Comparison of ENCODE assay signal across 1 cellular context in the genomic region with DNA sequence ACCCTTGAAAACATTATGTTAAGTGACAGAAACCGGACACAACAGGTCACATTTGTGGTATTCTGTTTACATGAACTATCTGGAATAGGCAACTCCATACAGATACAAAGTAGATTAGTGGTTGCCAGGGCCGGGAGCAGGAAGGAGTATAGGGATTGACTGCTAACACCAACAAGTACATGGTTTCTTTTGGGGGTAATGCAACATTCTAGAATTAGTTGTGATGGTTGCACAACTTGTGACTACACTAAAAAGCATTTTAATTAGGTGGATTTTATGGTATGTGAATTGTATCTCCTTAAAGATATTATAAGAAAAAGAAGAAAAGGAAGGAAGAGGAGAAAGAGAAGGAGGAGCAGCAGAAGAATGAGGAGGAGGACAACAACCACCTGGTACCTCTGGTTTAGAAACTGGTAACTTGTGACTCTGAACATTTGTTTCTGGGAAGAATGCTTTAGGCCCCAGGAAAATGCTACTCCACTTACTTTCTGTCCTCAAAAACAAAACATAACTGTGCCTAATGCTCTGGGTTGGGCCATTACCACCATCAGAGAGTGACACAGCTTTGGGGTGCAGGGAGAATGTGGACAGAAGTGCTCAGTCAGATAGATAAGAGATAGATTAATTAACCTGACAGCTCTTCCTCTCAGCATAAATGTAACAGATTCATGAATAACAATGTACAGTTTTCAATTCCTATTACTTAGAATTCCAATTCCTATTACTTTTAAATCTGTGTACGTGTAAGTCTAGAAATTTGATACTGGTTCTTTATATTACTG.
TF ChIP-seq lines count a peak whose summit lies in the region.

No MANE protein-coding gene starts in this region.

TF ChIP-seq in K562, 482 proteins besides CTCF, POLR2A, EP300 and RAD21 (continued from another document and continues in another):
- TF ChIP-seq FOXJ2 (tag; IDR thresholded peaks at IDR 0.05) = no peak
- no peak for TF ChIP-seq ETV6 (IDR thresholded peaks at IDR 0.05; ENCODE audit: borderline replicate concordance in 1 of 2, low read depth in 2 of 2, low read length in 1 of 2)
- no peak for TF ChIP-seq ETV6 (CRISPR knock-in tag; IDR thresholded peaks at IDR 0.05; ENCODE audit: borderline replicate concordance)
- no peak for TF ChIP-seq POLR3A (IDR thresholded peaks at IDR 0.05; ENCODE audit: borderline replicate concordance, extremely low read depth, insufficient read depth, insufficient read length)
- no peak for TF ChIP-seq SRF (CRISPR knock-in tag; IDR thresholded peaks at IDR 0.05)
- no peak for TF ChIP-seq MIER1 (IDR thresholded peaks at IDR 0.05; ENCODE audit: low read depth)
- TF ChIP-seq ZNF561 (CRISPR knock-in tag; conservative IDR thresholded peaks at IDR 0.05) = no peak
- TF ChIP-seq, protein P1, sequence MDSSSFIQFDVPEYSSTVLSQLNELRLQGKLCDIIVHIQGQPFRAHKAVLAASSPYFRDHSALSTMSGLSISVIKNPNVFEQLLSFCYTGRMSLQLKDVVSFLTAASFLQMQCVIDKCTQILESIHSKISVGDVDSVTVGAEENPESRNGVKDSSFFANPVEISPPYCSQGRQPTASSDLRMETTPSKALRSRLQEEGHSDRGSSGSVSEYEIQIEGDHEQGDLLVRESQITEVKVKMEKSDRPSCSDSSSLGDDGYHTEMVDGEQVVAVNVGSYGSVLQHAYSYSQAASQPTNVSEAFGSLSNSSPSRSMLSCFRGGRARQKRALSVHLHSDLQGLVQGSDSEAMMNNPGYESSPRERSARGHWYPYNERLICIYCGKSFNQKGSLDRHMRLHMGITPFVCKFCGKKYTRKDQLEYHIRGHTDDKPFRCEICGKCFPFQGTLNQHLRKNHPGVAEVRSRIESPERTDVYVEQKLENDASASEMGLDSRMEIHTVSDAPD (CRISPR knock-in tag; IDR thresholded peaks at IDR 0.05) = no peak
- TF ChIP-seq SMAD2 (IDR thresholded peaks at IDR 0.05; ENCODE audit: low read depth, low read length) = no peak
- TF ChIP-seq TFAM (CRISPR knock-in tag; conservative IDR thresholded peaks at IDR 0.05) = no peak
- TF ChIP-seq ZNF277 (CRISPR knock-in tag; IDR thresholded peaks at IDR 0.05; ENCODE audit: borderline replicate concordance) = no peak
- TF ChIP-seq, protein P2, sequence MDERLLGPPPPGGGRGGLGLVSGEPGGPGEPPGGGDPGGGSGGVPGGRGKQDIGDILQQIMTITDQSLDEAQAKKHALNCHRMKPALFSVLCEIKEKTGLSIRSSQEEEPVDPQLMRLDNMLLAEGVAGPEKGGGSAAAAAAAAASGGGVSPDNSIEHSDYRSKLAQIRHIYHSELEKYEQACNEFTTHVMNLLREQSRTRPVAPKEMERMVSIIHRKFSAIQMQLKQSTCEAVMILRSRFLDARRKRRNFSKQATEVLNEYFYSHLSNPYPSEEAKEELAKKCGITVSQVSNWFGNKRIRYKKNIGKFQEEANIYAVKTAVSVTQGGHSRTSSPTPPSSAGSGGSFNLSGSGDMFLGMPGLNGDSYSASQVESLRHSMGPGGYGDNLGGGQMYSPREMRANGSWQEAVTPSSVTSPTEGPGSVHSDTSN (CRISPR knock-in tag; IDR thresholded peaks at IDR 0.05; ENCODE audit: low read depth) = no peak
- TF ChIP-seq, protein P2 (tag; conservative IDR thresholded peaks at IDR 0.05; ENCODE audit: low read depth) = peak; percentile 97
- no peak for TF ChIP-seq MAZ (CRISPR knock-in tag; conservative IDR thresholded peaks at IDR 0.05 in 1 of 2, IDR thresholded peaks at IDR 0.05 in 1 of 2)
- 0 out of 2 replicates have a peak, but pooled peaks have one; percentile 28 for TF ChIP-seq C11orf30 (IDR thresholded peaks at IDR 0.05; ENCODE audit: low read depth)
- no peak for TF ChIP-seq ZNF668 (CRISPR knock-in tag; IDR thresholded peaks at IDR 0.05)
- no peak for TF ChIP-seq TCFL5 (CRISPR knock-in tag; conservative IDR thresholded peaks at IDR 0.05)
- TF ChIP-seq HDAC3 (IDR thresholded peaks at IDR 0.05; ENCODE audit: borderline replicate concordance, partially characterized antibody) = no peak
- TF ChIP-seq MEIS2 (IDR thresholded peaks at IDR 0.05; ENCODE audit: partially characterized antibody) = peak; percentile 96
- TF ChIP-seq, protein P3, sequence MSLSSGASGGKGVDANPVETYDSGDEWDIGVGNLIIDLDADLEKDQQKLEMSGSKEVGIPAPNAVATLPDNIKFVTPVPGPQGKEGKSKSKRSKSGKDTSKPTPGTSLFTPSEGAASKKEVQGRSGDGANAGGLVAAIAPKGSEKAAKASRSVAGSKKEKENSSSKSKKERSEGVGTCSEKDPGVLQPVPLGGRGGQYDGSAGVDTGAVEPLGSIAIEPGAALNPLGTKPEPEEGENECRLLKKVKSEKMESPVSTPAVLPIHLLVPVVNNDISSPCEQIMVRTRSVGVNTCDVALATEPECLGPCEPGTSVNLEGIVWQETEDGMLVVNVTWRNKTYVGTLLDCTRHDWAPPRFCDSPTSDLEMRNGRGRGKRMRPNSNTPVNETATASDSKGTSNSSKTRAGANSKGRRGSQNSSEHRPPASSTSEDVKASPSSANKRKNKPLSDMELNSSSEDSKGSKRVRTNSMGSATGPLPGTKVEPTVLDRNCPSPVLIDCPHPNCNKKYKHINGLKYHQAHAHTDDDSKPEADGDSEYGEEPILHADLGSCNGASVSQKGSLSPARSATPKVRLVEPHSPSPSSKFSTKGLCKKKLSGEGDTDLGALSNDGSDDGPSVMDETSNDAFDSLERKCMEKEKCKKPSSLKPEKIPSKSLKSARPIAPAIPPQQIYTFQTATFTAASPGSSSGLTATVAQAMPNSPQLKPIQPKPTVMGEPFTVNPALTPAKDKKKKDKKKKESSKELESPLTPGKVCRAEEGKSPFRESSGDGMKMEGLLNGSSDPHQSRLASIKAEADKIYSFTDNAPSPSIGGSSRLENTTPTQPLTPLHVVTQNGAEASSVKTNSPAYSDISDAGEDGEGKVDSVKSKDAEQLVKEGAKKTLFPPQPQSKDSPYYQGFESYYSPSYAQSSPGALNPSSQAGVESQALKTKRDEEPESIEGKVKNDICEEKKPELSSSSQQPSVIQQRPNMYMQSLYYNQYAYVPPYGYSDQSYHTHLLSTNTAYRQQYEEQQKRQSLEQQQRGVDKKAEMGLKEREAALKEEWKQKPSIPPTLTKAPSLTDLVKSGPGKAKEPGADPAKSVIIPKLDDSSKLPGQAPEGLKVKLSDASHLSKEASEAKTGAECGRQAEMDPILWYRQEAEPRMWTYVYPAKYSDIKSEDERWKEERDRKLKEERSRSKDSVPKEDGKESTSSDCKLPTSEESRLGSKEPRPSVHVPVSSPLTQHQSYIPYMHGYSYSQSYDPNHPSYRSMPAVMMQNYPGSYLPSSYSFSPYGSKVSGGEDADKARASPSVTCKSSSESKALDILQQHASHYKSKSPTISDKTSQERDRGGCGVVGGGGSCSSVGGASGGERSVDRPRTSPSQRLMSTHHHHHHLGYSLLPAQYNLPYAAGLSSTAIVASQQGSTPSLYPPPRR (CRISPR knock-in tag; IDR thresholded peaks at IDR 0.05; ENCODE audit: borderline replicate concordance) = no peak
- TF ChIP-seq POLR2B (IDR thresholded peaks at IDR 0.05; ENCODE audit: low read depth, partially characterized antibody) = no peak
- TF ChIP-seq XRCC3 (IDR thresholded peaks at IDR 0.05) = no peak
- no peak for TF ChIP-seq PHF21A (IDR thresholded peaks at IDR 0.05; ENCODE audit: borderline replicate concordance, low read depth)
- TF ChIP-seq ZNF445 (CRISPR knock-in tag; IDR thresholded peaks at IDR 0.05; ENCODE audit: low read depth) = no peak
- TF ChIP-seq NFYB (IDR thresholded peaks at IDR 0.05; ENCODE audit: extremely low read depth, insufficient read length) = no peak
- TF ChIP-seq, protein P4, sequence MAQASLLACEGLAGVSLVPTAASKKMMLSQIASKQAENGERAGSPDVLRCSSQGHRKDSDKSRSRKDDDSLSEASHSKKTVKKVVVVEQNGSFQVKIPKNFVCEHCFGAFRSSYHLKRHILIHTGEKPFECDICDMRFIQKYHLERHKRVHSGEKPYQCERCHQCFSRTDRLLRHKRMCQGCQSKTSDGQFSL (CRISPR knock-in tag; IDR thresholded peaks at IDR 0.05) = no peak
- TF ChIP-seq, protein P4 (tag; IDR thresholded peaks at IDR 0.05) = no peak
- no peak for TF ChIP-seq ZNF175 (CRISPR knock-in tag; IDR thresholded peaks at IDR 0.05; ENCODE audit: low read depth)
- TF ChIP-seq ARID1B (IDR thresholded peaks at IDR 0.05) = peak; percentile 40
- TF ChIP-seq BDP1 (IDR thresholded peaks at IDR 0.05; ENCODE audit: insufficient read depth, insufficient read length) = no peak
- no peak for TF ChIP-seq ZNF395 (CRISPR knock-in tag; IDR thresholded peaks at IDR 0.05)
- 0 out of 2 replicates have a peak, but pooled peaks have one; percentile 10 for TF ChIP-seq FOSL1 (tag; conservative IDR thresholded peaks at IDR 0.05)
- TF ChIP-seq CBFA2T2 (conservative IDR thresholded peaks at IDR 0.05) = no peak
- no peak for TF ChIP-seq PCBP1 (IDR thresholded peaks at IDR 0.05; ENCODE audit: low read depth, low read length, poor library complexity, severe bottlenecking)
- TF ChIP-seq GTF2F1 (IDR thresholded peaks at IDR 0.05; ENCODE audit: low read depth, low read length) = no peak
- TF ChIP-seq NFE2L1 (tag; IDR thresholded peaks at IDR 0.05; ENCODE audit: borderline replicate concordance, low read depth) = 0 out of 2 replicates have a peak, but pooled peaks have one; percentile 18
- TF ChIP-seq UBTF (IDR thresholded peaks at IDR 0.05; ENCODE audit: borderline replicate concordance in 1 of 2, low read depth in 2 of 2, low read length in 2 of 2) = no peak
- TF ChIP-seq E2F6 (IDR thresholded peaks at IDR 0.05; ENCODE audit: borderline replicate concordance in 1 of 2, extremely low read depth in 1 of 2, insufficient read depth in 1 of 2, insufficient read length in 1 of 2, low read depth in 1 of 2, low read length in 1 of 2, poor library complexity in 1 of 2, severe bottlenecking in 1 of 2) = no peak
- TF ChIP-seq ILK (tag; IDR thresholded peaks at IDR 0.05; ENCODE audit: borderline replicate concordance, low read depth) = no peak
- TF ChIP-seq MLLT1 (IDR thresholded peaks at IDR 0.05) = no peak
- TF ChIP-seq ZNF830 (CRISPR knock-in tag; IDR thresholded peaks at IDR 0.05) = no peak
- no peak for TF ChIP-seq ZNF76 (CRISPR knock-in tag; IDR thresholded peaks at IDR 0.05; ENCODE audit: borderline replicate concordance)
- TF ChIP-seq HNRNPLL (IDR thresholded peaks at IDR 0.05; ENCODE audit: low read depth, low read length, poor library complexity, severe bottlenecking) = no peak
